ENCODE assay signal across 15 cellular contexts in the genomic region with DNA sequence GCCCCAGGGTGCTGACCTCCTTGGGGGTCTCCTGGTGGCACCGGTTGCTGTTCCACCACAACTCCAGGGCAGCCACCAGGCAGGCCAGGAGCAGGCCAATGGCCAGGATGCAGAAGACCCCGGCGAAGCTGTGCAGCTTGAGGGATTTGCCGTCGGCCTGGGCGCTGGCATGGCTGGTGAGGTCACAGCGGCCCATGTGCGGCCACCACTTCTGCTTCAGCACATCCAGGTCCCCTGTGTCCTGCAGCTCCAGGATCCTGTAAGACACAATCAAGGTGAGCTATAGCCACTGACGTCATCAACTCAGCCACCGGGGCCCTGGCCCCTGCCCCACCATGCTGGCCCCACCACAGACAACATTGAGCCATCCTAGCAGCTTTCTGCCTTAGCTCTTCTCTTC.
"Had no signal": no experiment of that assay in that cellular context is flagged by ENCODE, and none has a peak within 500 bp of the region (broad histone marks: within the 10 kb centered on the region; RNA-seq: fewer than 3 reads in every experiment).

No MANE protein-coding gene starts in this region.

- H3K27ac Mint-ChIP-seq: nephron had no signal

- H3K4me1 ChIP-seq: prostate gland, suprapubic skin, upper lobe of left lung had no signal

- H3K27ac ChIP-seq: prostate gland, suprapubic skin, upper lobe of left lung had no signal

- H3K27me3 ChIP-seq: dorsolateral prefrontal cortex, suprapubic skin, upper lobe of left lung had no signal

- H3K9me3 Mint-ChIP-seq: nephron; stimulated activated naive CD8-positive, alpha-beta T cell treated with anti-CD3 and anti-CD28 coated beads, Interleukin-15, Interleukin-2, amounts not matched to agents 100 ng/mL and 50 ng/mL, for 24 hours had no signal

- H3K9me3 ChIP-seq: prostate gland, suprapubic skin, upper lobe of left lung had no signal

- DNase-seq: activated CD4-positive, alpha-beta T cell treated with anti-CD3 and anti-CD28 coated beads, Interleukin-2, amount 50 U/mL, for 4 hours; activated effector memory CD4-positive, alpha-beta T cell treated with Interleukin-2 at 50 U/mL for 16 hours; activated naive CD4-positive, alpha-beta T cell treated with anti-CD3 and anti-CD28 coated beads, Interleukin-2, amount 50 U/mL, for 16 hours; activated T-cell treated with anti-CD3 and anti-CD28 coated beads, Interleukin-2, amount 50 U/mL, for 4 hours; dorsolateral prefrontal cortex; foreskin fibroblast; hippocampal formation; kidney glomerular epithelial cell; mesenchymal stem cell; T-helper 9 cell had no signal

- H3K36me3 ChIP-seq: prostate gland, suprapubic skin, upper lobe of left lung had no signal

- H3K27me3 Mint-ChIP-seq: stimulated activated naive CD8-positive, alpha-beta T cell treated with anti-CD3 and anti-CD28 coated beads, Interleukin-15, Interleukin-2, amounts not matched to agents 100 ng/mL and 50 ng/mL, for 24 hours had no signal

- H3K4me3 ChIP-seq: dorsolateral prefrontal cortex, prostate gland, suprapubic skin, upper lobe of left lung had no signal

- H3K4me3 Mint-ChIP-seq: nephron; stimulated activated naive CD8-positive, alpha-beta T cell treated with anti-CD3 and anti-CD28 coated beads, Interleukin-15, Interleukin-2, amounts not matched to agents 100 ng/mL and 50 ng/mL, for 24 hours had no signal
